ENCODE assay signal across 6 cellular contexts in genomic region chr5:177304392-177305119, GRCh38. TPM values are rescaled to one million over a fixed set of nuclear protein-coding genes. Genes with fewer than 3 reads are reported as not detected.
DNase-seq lines count a peak whose midpoint lies in the region; ATAC-seq and TF ChIP-seq lines count a peak whose summit lies in the region.

No MANE protein-coding gene starts in this region.

- peaks cover 29% of the 10 kb centered on the region for H3K4me1 ChIP-seq in Caco-2
- peaks cover 37% of the 10 kb centered on the region for H3K4me1 ChIP-seq in hepatocyte (ENCODE audit: insufficient read depth)
- no peaks in the 10 kb centered on the region for H3K4me1 ChIP-seq in aorta (ENCODE audit: control insufficient read depth in 1 of 2, insufficient read depth in 2 of 2, low read length in 2 of 2)

- no peaks in the 10 kb centered on the region for H3K9me2 ChIP-seq in hepatocyte (replicated peaks; ENCODE audit: insufficient read depth)

- 42% methylated on average over 18 of the region's 19 CpGs for WGBS in hepatocyte (ENCODE audit: low lambda C conversion rate, missing lambda C conversion rate)
- WGBS in aorta, 2 donors: 33 to 39% methylated on average over 19 of the region's 19 CpGs

- H3K36me3 Mint-ChIP-seq in Caco-2 (ENCODE audit: insufficient read depth, unreplicated experiment): peaks cover 74% of the 10 kb centered on the region

- H4K20me1 ChIP-seq in hepatocyte (ENCODE audit: insufficient read depth, poor library complexity, severe bottlenecking): peaks cover 17% of the 10 kb centered on the region

- TF ChIP-seq CTCF in Caco-2 (IDR thresholded peaks at IDR 0.05; ENCODE audit: insufficient read depth in 1 of 2, low read depth in 1 of 2, low read length in 1 of 2, severe bottlenecking in 1 of 2, unreplicated experiment in 1 of 2): no peak
- no peak for TF ChIP-seq CTCF in hepatocyte (IDR thresholded peaks at IDR 0.05; ENCODE audit: poor library complexity)
- no peak for TF ChIP-seq CTCF in GM10248 (IDR thresholded peaks at IDR 0.05; ENCODE audit: control extremely low read depth, extremely low read depth, low read depth, missing control alignments)

- peak overlapping the region; percentile 95 for H3K4me2 ChIP-seq in hepatocyte

- BruUV-seq in Caco-2 (replicated peaks; lab: Mats Ljungman, UMichigan): no TSS peak

- CTCF ChIA-PET in Caco-2 (lab: Charles Lee) (interaction anchor here (0.6 kb wide), 1 partner anchor 192 kb away, joined by 3 read pairs; no protein-coding TSS in a partner anchor), GM10248 (lab: Yijun Ruan, JAX) (interaction anchor here (0.9 to 1.5 kb wide), 3 partner anchors 13 to 100 kb away, joined by 3 to 4 read pairs (median 3); no protein-coding TSS in a partner anchor)

- H3K79me2 ChIP-seq in hepatocyte: peaks cover 53% of the 10 kb centered on the region

- H3K27ac ChIP-seq in hepatocyte (peak overlapping the region; percentile 97), aorta (ENCODE audit: low read depth in 1 of 2, low read length in 2 of 2) (no peak overlapping the region)

- H3K36me3 ChIP-seq in Caco-2 (ENCODE audit: control insufficient read depth, insufficient read depth, low read length) (peaks cover 8% of the 10 kb centered on the region), hepatocyte (replicated peaks; ENCODE audit: insufficient read depth, low read depth) (no peaks in the 10 kb centered on the region), aorta (ENCODE audit: control insufficient read depth in 1 of 2, insufficient read depth in 2 of 2, low read length in 1 of 2) (no peaks in the 10 kb centered on the region)

- POLR2A ChIA-PET in Caco-2 (lab: Charles Lee) (no interaction called here), GM10248 (lab: Yijun Ruan, JAX) (interaction anchor here (0.6 kb wide), 1 partner anchor 194 kb away, joined by 5 read pairs; no protein-coding TSS in a partner anchor)

- no peaks in the 10 kb centered on the region for H3K27me3 Mint-ChIP-seq in Caco-2 (ENCODE audit: insufficient read depth, unreplicated experiment)

- H3K9me3 Mint-ChIP-seq in Caco-2 (ENCODE audit: unreplicated experiment): no peaks in the 10 kb centered on the region

- DNase-seq in Caco-2 (peak in 1 of 2 experiments; percentile 72), RKO (ENCODE audit: low spot score) (peak; percentile 72), hepatocyte (ENCODE audit: low spot score) (peak; percentile 75), aorta (peak in 1 of 2 donors; percentile 72), SIG-M5 (lab: John Stamatoyannopoulos, UW) (no peak), GM10248 (ENCODE audit: extremely low spot score) (no peak)

- H3K9me3 ChIP-seq in Caco-2: no peaks in the 10 kb centered on the region
- no peaks in the 10 kb centered on the region for H3K9me3 ChIP-seq in hepatocyte (ENCODE audit: low read depth)
- H3K9me3 ChIP-seq in aorta (ENCODE audit: control insufficient read depth, low read length): no peaks in the 10 kb centered on the region

- H3K27me3 ChIP-seq in Caco-2 (replicated peaks; ENCODE audit: control insufficient read depth, insufficient read depth, low read length) (no peaks in the 10 kb centered on the region), hepatocyte (no peaks in the 10 kb centered on the region), aorta (ENCODE audit: control insufficient read depth in 1 of 2, insufficient read depth in 2 of 2, low read length in 1 of 2) (no peaks in the 10 kb centered on the region)

- ATAC-seq in aorta (ENCODE audit: low FRiP score): no peak

- H3K4me1 Mint-ChIP-seq in Caco-2 (ENCODE audit: low read depth, unreplicated experiment): peaks cover 25% of the 10 kb centered on the region

- intact Hi-C loops in Caco-2 (cut with micrococcal nuclease; ENCODE audit: unreplicated experiment): no loop called here
- intact Hi-C loops in aorta (cut with DNase I): no loop called here

- H3K4me3 ChIP-seq in Caco-2 (ENCODE audit: low read depth, low read length) (peak overlapping the region; percentile 89), hepatocyte (peak overlapping the region; percentile 66), aorta (ENCODE audit: low read length in 2 of 2) (peak overlapping the region; percentile 38 to 74)

- H3K4me3 Mint-ChIP-seq in Caco-2 (ENCODE audit: unreplicated experiment): peak overlapping the region; percentile 94

- H3K27ac Mint-ChIP-seq in Caco-2 (ENCODE audit: unreplicated experiment): peak overlapping the region; percentile 94

- H2AFZ ChIP-seq in hepatocyte: peak overlapping the region; percentile 83

RNA-seq across cellular contexts. Expression of gene PRELID1, which starts 1.0 kb away (rescaled TPM):
- 201 and 229 TPM in 2 replicates for total RNA-seq in Caco-2 (2022)
- 228 and 245 TPM in 2 replicates for total RNA-seq in hepatocyte
- polyA plus RNA-seq in hepatocyte: 255 and 282 TPM in 2 replicates
- 10 to 100 TPM; 57.2 to 72.7 TPM for total RNA-seq in aorta
- polyA plus RNA-seq in aorta: 100 to 1,000 TPM in 1 of 2 donors, 10 to 100 TPM in 1; 91.0 to 104 TPM

RNA-seq across cellular contexts. Expression of gene RAB24, which starts 1.0 kb away (rescaled TPM):
- 29.9 and 31.7 TPM in 2 replicates for total RNA-seq in Caco-2 (2022)
- total RNA-seq in hepatocyte: 25.7 and 30.3 TPM in 2 replicates
- polyA plus RNA-seq in hepatocyte: 64.6 and 76.6 TPM in 2 replicates
- total RNA-seq in aorta: 10 to 100 TPM; 19.6 to 28.7 TPM
- polyA plus RNA-seq in aorta: 10 to 100 TPM; 49.6 to 80.7 TPM

RNA-seq across cellular contexts. Expression of gene MXD3, which starts 7.1 kb away (rescaled TPM):
- 19.8 and 20.6 TPM in 2 replicates for total RNA-seq in Caco-2 (2022)
- total RNA-seq in hepatocyte: 14.0 and 22.3 TPM in 2 replicates
- 11.9 and 16.5 TPM in 2 replicates for polyA plus RNA-seq in hepatocyte
- total RNA-seq in aorta: 1 to 10 TPM; 9.1 to 9.2 TPM
- 10 to 100 TPM in 1 of 2 donors, 1 to 10 TPM in 1; 4.1 to 52.6 TPM for polyA plus RNA-seq in aorta

RNA-seq across cellular contexts. Expression of gene LMAN2, which starts 46.9 kb away (rescaled TPM):
- total RNA-seq in Caco-2 (2022): 240 and 241 TPM in 2 replicates
- total RNA-seq in hepatocyte: 357 and 366 TPM in 2 replicates
- 381 and 391 TPM in 2 replicates for polyA plus RNA-seq in hepatocyte
- 10 to 100 TPM; 86.2 to 89.0 TPM for total RNA-seq in aorta
- 100 to 1,000 TPM; 142 to 145 TPM for polyA plus RNA-seq in aorta

RNA-seq across cellular contexts. Expression of gene RGS14, which starts 53.2 kb away (rescaled TPM):
- total RNA-seq in Caco-2 (2022) (15.2 and 16.7 TPM in 2 replicates), hepatocyte (26.1 and 36.5 TPM in 2 replicates), aorta (10 to 100 TPM in 1 of 2 donors, 1 to 10 TPM in 1; 8.8 to 15.0 TPM)
- polyA plus RNA-seq in hepatocyte (30.7 and 37.0 TPM in 2 replicates), aorta (1 to 10 TPM; 5.7 to 9.4 TPM)

Comparison
In these comparisons a context has a peak if more than half of its experiments do, and no peak if none do; other contexts are left out.
1. DNase-seq: peak in RKO (single experiment) and hepatocyte (single experiment); none in SIG-M5 (single experiment) and GM10248 (single experiment).
2. Peak in every context shown above with its lines, with median percentiles within 50 percentile points of each other: H3K4me3 ChIP-seq.